8 cellular contexts compared by ENCODE assay signal in genomic region chr18:21600526-21601410, GRCh38. TPM values are rescaled to one million over a fixed set of nuclear protein-coding genes. Genes with fewer than 3 reads are reported as not detected.
A peak's percentile ranks its signal among the peaks of the same experiment; 100 is the strongest.
DNase-seq lines count a peak whose midpoint lies in the region; ATAC-seq and TF ChIP-seq lines count a peak whose summit lies in the region.

TSS of gene ESCO1 (minus strand) at chr18:21600704. CDS start at chr18:21574843, 25,861 bp downstream.

- H3K9me3 ChIP-seq in thymus (ENCODE audit: control insufficient read depth): no peaks in the 10 kb centered on the region

- no peaks in the 10 kb centered on the region for H3K36me3 ChIP-seq in thymus (ENCODE audit: control insufficient read depth, insufficient read depth)

- peaks cover 2% of the 10 kb centered on the region for H3K36me3 Mint-ChIP-seq in activated naive CD8-positive, alpha-beta T cell
- no peaks in the 10 kb centered on the region for H3K36me3 Mint-ChIP-seq in glutamatergic neuron (ENCODE audit: unreplicated experiment)
- H3K36me3 Mint-ChIP-seq in osteocyte (ENCODE audit: unreplicated experiment): no peaks in the 10 kb centered on the region

- no peaks in the 10 kb centered on the region for H3K9me3 Mint-ChIP-seq in activated naive CD8-positive, alpha-beta T cell (ENCODE audit: low read depth)
- peaks cover 9% of the 10 kb centered on the region for H3K9me3 Mint-ChIP-seq in glutamatergic neuron (ENCODE audit: unreplicated experiment)
- no peaks in the 10 kb centered on the region for H3K9me3 Mint-ChIP-seq in osteocyte (ENCODE audit: unreplicated experiment)

- DNase-seq in GM12864 (ENCODE audit: low read depth) (peak; percentile 97), NCI-H1092 treated with DMSO at 0.1 percent for 48 hours (lab: John Stamatoyannopoulos, UW) (peak; percentile 98), SKM-1 (lab: John Stamatoyannopoulos, UW; ENCODE audit: unreplicated experiment) (peak; percentile 97), glutamatergic neuron (peak; percentile 96), osteocyte (ENCODE audit: extremely low spot score, unreplicated experiment) (peak; percentile 99)

- H3K27ac Mint-ChIP-seq in activated naive CD8-positive, alpha-beta T cell: peak within 1 kb of the TSS; percentile 98
- peak within 1 kb of the TSS; percentile 98 for H3K27ac Mint-ChIP-seq in glutamatergic neuron (ENCODE audit: unreplicated experiment)
- peak within 1 kb of the TSS; percentile 98 for H3K27ac Mint-ChIP-seq in osteocyte (ENCODE audit: unreplicated experiment)

- ATAC-seq in HG02623 (IDR thresholded peaks at IDR 0.05; ENCODE audit: unreplicated experiment): peak; percentile 83

- WGBS in thymus: 11% methylated on average over 74 of the region's 74 CpGs

- H3K27ac ChIP-seq in thymus (ENCODE audit: low read depth): peak within 1 kb of the TSS; percentile 98

- H3K4me3 Mint-ChIP-seq in activated naive CD8-positive, alpha-beta T cell: peak within 1 kb of the TSS; percentile 96
- H3K4me3 Mint-ChIP-seq in glutamatergic neuron (ENCODE audit: unreplicated experiment) (peak within 1 kb of the TSS; percentile 99), osteocyte (ENCODE audit: unreplicated experiment) (peak within 1 kb of the TSS; percentile 96)

- TF ChIP-seq CTCF in GM12864 (IDR thresholded peaks at IDR 0.05; ENCODE audit: low read depth, low read length, missing control alignments): peak; percentile 96
- peak; percentile 99 for TF ChIP-seq CTCF in glutamatergic neuron (IDR thresholded peaks at IDR 0.05; ENCODE audit: partially characterized antibody, unreplicated experiment)
- TF ChIP-seq CTCF in osteocyte (IDR thresholded peaks at IDR 0.05): peak; percentile 98

- H3K4me1 Mint-ChIP-seq in activated naive CD8-positive, alpha-beta T cell (ENCODE audit: low read depth): peaks cover 38% of the 10 kb centered on the region
- H3K4me1 Mint-ChIP-seq in glutamatergic neuron (ENCODE audit: low read depth, unreplicated experiment) (peaks cover 6% of the 10 kb centered on the region), osteocyte (ENCODE audit: unreplicated experiment) (peaks cover 27% of the 10 kb centered on the region)

- H3K4me1 ChIP-seq in thymus (ENCODE audit: control insufficient read depth, insufficient read depth, low read length): peaks cover 9% of the 10 kb centered on the region

- H3K4me3 ChIP-seq in GM12864 (ENCODE audit: low read depth, low read length) (peak within 1 kb of the TSS; percentile 76), thymus (ENCODE audit: low read length) (peak within 1 kb of the TSS; percentile 92)

- no peaks in the 10 kb centered on the region for H3K27me3 Mint-ChIP-seq in activated naive CD8-positive, alpha-beta T cell
- H3K27me3 Mint-ChIP-seq in glutamatergic neuron (ENCODE audit: unreplicated experiment) (peaks cover 3% of the 10 kb centered on the region), osteocyte (ENCODE audit: unreplicated experiment) (no peaks in the 10 kb centered on the region)

- H3K27me3 ChIP-seq in thymus (ENCODE audit: control insufficient read depth, insufficient read depth): no peaks in the 10 kb centered on the region

RNA-seq across cellular contexts. Expression of gene ESCO1, which starts in this region (rescaled TPM):
- 14.3 TPM for total RNA-seq in glutamatergic neuron (ENCODE audit: unreplicated experiment)
- total RNA-seq in osteocyte: 14.3 and 14.6 TPM in 2 replicates
- polyA plus RNA-seq in thymus: 31.0 TPM

Comparison
In these comparisons a context has a peak if more than half of its experiments do, and no peak if none do; other contexts are left out.
1. Peak in every context shown above with its lines: DNase-seq, ATAC-seq, H3K4me3 ChIP-seq and H3K27ac ChIP-seq.